Comparison of ENCODE assay signal across 8 cellular contexts in the genomic region with DNA sequence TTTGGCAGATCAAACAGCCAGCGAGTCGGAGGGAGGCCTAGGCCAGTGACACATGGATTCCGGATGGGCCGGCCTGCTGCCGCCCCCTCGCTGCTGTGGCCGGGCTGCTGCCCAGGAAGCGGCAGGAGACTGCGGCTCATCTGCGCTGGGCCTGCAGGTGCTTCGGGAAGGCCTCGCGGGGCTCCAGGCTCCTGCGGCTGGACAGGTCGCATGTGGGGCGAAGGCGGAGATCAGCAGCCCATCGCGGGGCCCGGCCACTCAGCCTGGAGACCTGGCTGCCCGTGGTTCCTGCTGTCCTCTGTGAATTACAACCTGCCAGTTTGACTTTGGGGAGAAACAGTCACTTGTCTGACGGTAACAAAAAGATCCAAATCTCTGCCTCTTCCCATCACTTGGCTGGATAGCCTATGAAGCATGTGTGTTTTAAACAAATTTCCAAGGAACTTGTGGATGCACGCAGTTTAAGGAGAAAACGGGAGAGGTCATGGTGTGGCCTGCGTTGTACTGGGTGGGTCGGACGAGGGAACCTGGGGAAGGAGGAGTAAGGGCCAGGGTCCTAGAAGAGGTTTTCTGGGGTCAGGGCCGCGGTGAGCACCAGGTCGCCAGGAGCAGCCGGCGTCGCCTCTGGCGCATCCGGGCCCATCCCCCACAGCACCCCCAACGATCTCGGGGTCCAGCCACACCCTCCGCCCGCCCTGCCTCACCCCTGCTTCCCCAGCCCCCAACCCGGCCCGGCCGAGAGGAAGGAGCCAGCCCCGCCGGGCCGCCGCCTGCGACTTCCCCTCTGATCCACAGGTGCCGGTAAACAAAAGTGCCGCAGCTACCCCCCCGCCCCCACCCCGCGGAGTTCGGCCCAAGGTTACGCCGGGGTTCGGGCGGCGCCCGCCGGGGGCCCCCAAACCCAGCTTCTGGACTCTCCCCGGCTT. TPM values are rescaled to one million over a fixed set of nuclear protein-coding genes. Genes with fewer than 3 reads are reported as not detected.
A peak's percentile ranks its signal among the peaks of the same experiment; 100 is the strongest.
DNase-seq lines count a peak whose midpoint lies in the region; ATAC-seq and TF ChIP-seq lines count a peak whose summit lies in the region.

No MANE protein-coding gene starts in this region.

- peak overlapping the region; percentile 98 for H3K27ac ChIP-seq in CD8-positive, alpha-beta T cell (ENCODE audit: low read depth, low read length)
- H3K27ac ChIP-seq in ectodermal cell (ENCODE audit: insufficient read depth, low read depth, low read length, poor library complexity, severe bottlenecking) (no peak overlapping the region), thymus (ENCODE audit: low read depth) (peak overlapping the region; percentile 95)

- WGBS in ectodermal cell, 2 experiments = 6% methylated on average over 61 of the region's 61 CpGs
- WGBS in thymus = 37% methylated on average over 61 of the region's 61 CpGs

- H3K27ac Mint-ChIP-seq in CD8-positive, alpha-beta T cell = peak overlapping the region; percentile 98
- peak overlapping the region; percentile 94 to 96 for H3K27ac Mint-ChIP-seq in natural killer cell

- H3K4me1 Mint-ChIP-seq in CD8-positive, alpha-beta T cell (ENCODE audit: low read depth) = peaks cover 70% of the 10 kb centered on the region
- peaks cover 59 to 65% of the 10 kb centered on the region in 2 donors for H3K4me1 Mint-ChIP-seq in natural killer cell

- intact Hi-C loops in CD8-positive, alpha-beta T cell (cut with DNase I, micrococcal nuclease) = loop anchor here (2.0 to 10.0 kb wide), 5 partner anchors 38 to 606 kb away; a partner anchor contains a TSS
- intact Hi-C loops in natural killer cell (cut with micrococcal nuclease) = loop anchor here (5.0 kb wide), 2 partner anchors 39 to 131 kb away; a partner anchor contains a TSS

- peak; percentile 53 to 93 (median 79) for DNase-seq in CD8-positive, alpha-beta T cell
- DNase-seq in activated CD4-positive, alpha-beta T cell treated with anti-CD3 and anti-CD28 coated beads for 1 hour = peak; percentile 45
- peak; percentile 45 for DNase-seq in natural killer cell
- DNase-seq in NCI-H526 treated with DMSO at 0.1 percent for 48 hours (lab: John Stamatoyannopoulos, UW) = no peak

- H3K36me3 Mint-ChIP-seq in CD8-positive, alpha-beta T cell = peaks cover 55% of the 10 kb centered on the region
- no peaks in the 10 kb centered on the region for H3K36me3 Mint-ChIP-seq in natural killer cell

- peak overlapping the region; percentile 97 for H3K4me3 Mint-ChIP-seq in CD8-positive, alpha-beta T cell
- peak overlapping the region; percentile 91 for H3K4me3 Mint-ChIP-seq in natural killer cell

- H3K9me3 ChIP-seq in CD8-positive, alpha-beta T cell (ENCODE audit: low read length) = no peaks in the 10 kb centered on the region
- H3K9me3 ChIP-seq in ectodermal cell (ENCODE audit: control insufficient read depth, low read length) (no peaks in the 10 kb centered on the region), thymus (ENCODE audit: control insufficient read depth) (no peaks in the 10 kb centered on the region)

- POLR2A ChIA-PET in CD8-positive, alpha-beta T cell (lab: Charles Lee) = interaction anchor here (0.6 to 3.5 kb wide), 16 partner anchors 8 to 250 kb away, joined by 3 to 25 read pairs (median 8); a partner anchor contains a TSS

- CTCF ChIA-PET in CD8-positive, alpha-beta T cell (lab: Charles Lee) = interaction anchor here (0.8 to 2.9 kb wide), 5 partner anchors 8 to 251 kb away, joined by 3 to 15 read pairs (median 5); no protein-coding TSS in a partner anchor

- peak; percentile 11 for ATAC-seq in CD8-positive, alpha-beta T cell
- ATAC-seq in natural killer cell (peak; percentile 19 to 51 (median 24)), HG03457 (IDR thresholded peaks at IDR 0.05; ENCODE audit: unreplicated experiment) (no peak), HG03521 (IDR thresholded peaks at IDR 0.05; ENCODE audit: unreplicated experiment) (no peak)

- TF ChIP-seq CTCF in CD8-positive, alpha-beta T cell (IDR thresholded peaks at IDR 0.05) = no peak
- TF ChIP-seq CTCF in natural killer cell (IDR thresholded peaks at IDR 0.05) = no peak

- no peaks in the 10 kb centered on the region for H3K9me3 Mint-ChIP-seq in CD8-positive, alpha-beta T cell
- H3K9me3 Mint-ChIP-seq in natural killer cell = no peaks in the 10 kb centered on the region

- H3K4me1 ChIP-seq in CD8-positive, alpha-beta T cell (ENCODE audit: insufficient read depth, low read length) = peaks cover 68% of the 10 kb centered on the region
- H3K4me1 ChIP-seq in ectodermal cell (ENCODE audit: control insufficient read depth, insufficient read depth, low read length) (peaks cover 17% of the 10 kb centered on the region), thymus (ENCODE audit: control insufficient read depth, insufficient read depth, low read length) (peaks cover 53% of the 10 kb centered on the region)

- peaks cover 26% of the 10 kb centered on the region for H3K36me3 ChIP-seq in CD8-positive, alpha-beta T cell (ENCODE audit: insufficient read depth, low read length)
- H3K36me3 ChIP-seq in ectodermal cell (ENCODE audit: control insufficient read depth, insufficient read depth, low read length) (no peaks in the 10 kb centered on the region), thymus (ENCODE audit: control insufficient read depth, insufficient read depth) (peaks cover 44% of the 10 kb centered on the region)

- H3K27me3 Mint-ChIP-seq in CD8-positive, alpha-beta T cell (ENCODE audit: low read depth) = no peaks in the 10 kb centered on the region
- H3K27me3 Mint-ChIP-seq in natural killer cell (ENCODE audit: low read depth in 2 of 2) = peaks cover 0 to 3% of the 10 kb centered on the region in 2 donors

- no peaks in the 10 kb centered on the region for H3K27me3 ChIP-seq in CD8-positive, alpha-beta T cell (ENCODE audit: insufficient read depth, low read length)
- H3K27me3 ChIP-seq in ectodermal cell (ENCODE audit: control insufficient read depth, insufficient read depth, low read length, poor library complexity, severe bottlenecking) = peaks cover 62% of the 10 kb centered on the region
- H3K27me3 ChIP-seq in thymus (ENCODE audit: control insufficient read depth, insufficient read depth) = no peaks in the 10 kb centered on the region

- peak overlapping the region; percentile 98 for H3K4me3 ChIP-seq in CD8-positive, alpha-beta T cell (ENCODE audit: low read depth, low read length)
- peak overlapping the region; percentile 38 for H3K4me3 ChIP-seq in ectodermal cell (ENCODE audit: insufficient read depth, low read depth, low read length)
- H3K4me3 ChIP-seq in thymus (ENCODE audit: low read length) = peak overlapping the region; percentile 98

RNA-seq across cellular contexts. Expression of a gene that starts 1.6 kb away (rescaled TPM):
- 100 to 1,000 TPM; 909 to 922 TPM for total RNA-seq in CD8-positive, alpha-beta T cell
- 1.5 TPM for polyA plus RNA-seq in ectodermal cell (2013, experiment 1 of 4)
- polyA plus RNA-seq in ectodermal cell (2013, experiment 2 of 4) = 1.4 TPM
- polyA plus RNA-seq in ectodermal cell (2013, experiment 3 of 4) = 1.4 TPM
- 1.7 TPM for polyA plus RNA-seq in ectodermal cell (2013, experiment 4 of 4)
- 100 to 1,000 TPM; 258 to 329 (median 293) TPM for total RNA-seq in natural killer cell
- polyA plus RNA-seq in thymus = 163 TPM

Comparison
In these comparisons a context has a peak if more than half of its experiments do, and no peak if none do; other contexts are left out.
1. ATAC-seq: peak in CD8-positive, alpha-beta T cell (single experiment) and natural killer cell (3 of 3); none in HG03457 (single experiment) and HG03521 (single experiment).
2. H3K4me3 ChIP-seq: peak in every context shown above with its lines; median percentile 98 in CD8-positive, alpha-beta T cell; 98 in thymus; 38 in ectodermal cell.